Comparison of ENCODE assay signal across 14 cellular contexts in the genomic region with DNA sequence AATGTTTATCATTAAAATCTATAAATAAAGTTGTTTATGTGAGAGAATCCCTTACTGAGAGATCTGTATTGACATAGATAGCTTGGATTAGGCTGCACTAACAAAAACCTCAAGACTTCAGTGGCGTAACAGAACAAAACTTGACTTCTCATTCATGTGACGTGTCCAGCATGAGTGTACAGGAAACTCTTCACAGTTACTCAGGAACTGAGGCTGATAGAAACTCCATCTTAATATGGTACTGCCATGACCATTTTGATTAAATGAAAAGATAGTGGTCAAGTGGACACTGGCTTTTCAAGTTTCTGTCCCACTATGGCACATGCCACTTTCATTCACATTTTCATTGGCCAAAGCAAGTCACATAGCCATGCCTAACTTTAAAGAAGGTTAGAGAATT. TPM values are rescaled to one million over a fixed set of nuclear protein-coding genes. Genes with fewer than 3 reads are reported as not detected.
A peak's percentile ranks its signal among the peaks of the same experiment; 100 is the strongest.
DNase-seq lines count a peak whose midpoint lies in the region; ATAC-seq, FAIRE-seq and TF ChIP-seq lines count a peak whose summit lies in the region.
"Had no signal": no experiment of that assay in that cellular context is flagged by ENCODE, and none has a peak within 500 bp of the region (broad histone marks: within the 10 kb centered on the region; RNA-seq: fewer than 3 reads in every experiment).

No MANE protein-coding gene starts in this region.

- H3K4me2 ChIP-seq in endothelial cell of umbilical vein (ENCODE audit: insufficient read depth, low read length): peak overlapping the region; percentile 80

- dilution Hi-C loops in endothelial cell of umbilical vein (cut with MboI; ENCODE audit: extremely low pct_ligation_motif_present, low sequenced_read_pairs): no loop called here

- no peaks in the 10 kb centered on the region for H3K27me3 ChIP-seq in endothelial cell of umbilical vein (ENCODE audit: control insufficient read depth in 2 of 2, insufficient read depth in 2 of 2, low read length in 2 of 2)
- H3K27me3 ChIP-seq in H7 (ENCODE audit: control insufficient read depth, insufficient read depth, low read length): no peaks in the 10 kb centered on the region

- no peak for ATAC-seq in HG03159 (IDR thresholded peaks at IDR 0.05; ENCODE audit: unreplicated experiment)

- POLR2A ChIA-PET in endothelial cell of umbilical vein (lab: Charles Lee): interaction anchor here (1.8 kb wide), 1 partner anchor 61 kb away, joined by 7 read pairs; the partner anchor contains the start of gene KDM4A

- H3K9me1 ChIP-seq in endothelial cell of umbilical vein (replicated peaks; ENCODE audit: control insufficient read depth, extremely low read depth, insufficient read depth, low read length): no peaks in the 10 kb centered on the region

- TF ChIP-seq CTCF in endothelial cell of umbilical vein (IDR thresholded peaks at IDR 0.05; ENCODE audit: extremely low read depth in 1 of 2, insufficient read depth in 1 of 2, low read depth in 1 of 2, low read length in 2 of 2): no peak

- peak overlapping the region; percentile 93 for H3K27ac ChIP-seq in endothelial cell of umbilical vein (ENCODE audit: insufficient read depth, low read depth, low read length)

- FAIRE-seq in H54 (lab: Jason Lieb, UNC): peak; percentile 68
- no peak for FAIRE-seq in RCC 7860 (lab: Jason Lieb, UNC)
- FAIRE-seq in endothelial cell of umbilical vein (lab: Jason Lieb, UNC): peak; percentile 80
- FAIRE-seq: D721Med had no signal

- no peak overlapping the region for H2AFZ ChIP-seq in endothelial cell of umbilical vein (ENCODE audit: low read depth, low read length)

- CTCF ChIA-PET in endothelial cell of umbilical vein (lab: Charles Lee): interaction anchor here (0.6 to 1.6 kb wide), 6 partner anchors 52 to 326 kb away, joined by 3 to 9 read pairs (median 4); partner anchors contain the start of gene KDM4A

- H3K4me3 ChIP-seq in endothelial cell of umbilical vein (replicated peaks in 1 of 3; ENCODE audit: insufficient read depth in 1 of 3, low read depth in 1 of 3, low read length in 3 of 3) (peak overlapping the region in 1 of 3 experiments; percentile 2), H7 (ENCODE audit: insufficient read depth, low read depth, low read length) (no peak overlapping the region)

- H3K36me3 ChIP-seq in endothelial cell of umbilical vein (ENCODE audit: control insufficient read depth in 2 of 2, extremely low read depth in 1 of 2, insufficient read depth in 2 of 2, low read length in 2 of 2): no peaks in the 10 kb centered on the region
- no peaks in the 10 kb centered on the region; the same call in 1 of the 2 replicates for H3K36me3 ChIP-seq in H7 (replicated peaks; ENCODE audit: control insufficient read depth, insufficient read depth, low read length)

- intact Hi-C loops in endothelial cell of umbilical vein (cut with micrococcal nuclease): loop anchor here (1.0 to 5.0 kb wide), 4 partner anchors 235 to 504 kb away; partner anchors contain the start of gene IPO13

- H3K9ac ChIP-seq in endothelial cell of umbilical vein (replicated peaks; ENCODE audit: extremely low read depth, insufficient read depth, low read length): peak overlapping the region; percentile 55

- no peak for TF ChIP-seq POLR2A in H54 (IDR thresholded peaks at IDR 0.05; ENCODE audit: low read depth, low read length)
- no peak for TF ChIP-seq POLR2A in endothelial cell of umbilical vein (IDR thresholded peaks at IDR 0.05; ENCODE audit: low read depth, low read length)

- DNase-seq in H54 (ENCODE audit: insufficient read length, low spot score) (no peak), RCC 7860 (ENCODE audit: low spot score) (peak; percentile 63), endothelial cell of umbilical vein (ENCODE audit: low read depth, low spot score) (peak; percentile 80), pulmonary artery endothelial cell (ENCODE audit: low read depth, low spot score) (peak; percentile 74), NCI-H446 treated with DMSO at 0.1 percent for 48 hours (lab: John Stamatoyannopoulos, UW) (no peak), H7 (no peak), NCI-H345 (lab: John Stamatoyannopoulos, UW) (no peak)
- DNase-seq: activated T-cell treated with anti-CD3 and anti-CD28 coated beads, Interleukin-2, amount 50 U/mL, for 1 hour; central memory CD4-positive, alpha-beta T cell; head of caudate nucleus; midbrain; NCI-H774 had no signal

- H3K79me2 ChIP-seq in endothelial cell of umbilical vein (ENCODE audit: control insufficient read depth, insufficient read depth, low read length): peaks cover 47% of the 10 kb centered on the region

- no peaks in the 10 kb centered on the region for H4K20me1 ChIP-seq in endothelial cell of umbilical vein (replicated peaks; ENCODE audit: control insufficient read depth, extremely low read depth, insufficient read depth, low read length)

- peaks cover 49% of the 10 kb centered on the region for H3K4me1 ChIP-seq in endothelial cell of umbilical vein (ENCODE audit: control insufficient read depth, extremely low read depth, insufficient read depth, low read length)

- no TSS peak for BruUV-seq in endothelial cell of umbilical vein (replicated peaks; lab: Mats Ljungman, UMichigan)

- no peaks in the 10 kb centered on the region for H3K9me3 ChIP-seq in endothelial cell of umbilical vein (replicated peaks; ENCODE audit: control insufficient read depth, insufficient read depth, low read length)

TF ChIP-seq in endothelial cell of umbilical vein, 7 proteins besides CTCF, POLR2A, EP300 and RAD21:
- TF ChIP-seq EZH2 (IDR thresholded peaks at IDR 0.05; ENCODE audit: borderline replicate concordance, low read depth, low read length, severe bottlenecking) (no peak), JUN (IDR thresholded peaks at IDR 0.05; ENCODE audit: borderline replicate concordance, insufficient read depth, insufficient read length, low read depth) (peak; percentile 81), POLR2AphosphoS5 (IDR thresholded peaks at IDR 0.05; ENCODE audit: insufficient read depth, low read depth, low read length) (no peak), GATA2 (IDR thresholded peaks at IDR 0.05; ENCODE audit: insufficient read depth, insufficient read length, low read depth, low read length) (peak; percentile 94), FOS (IDR thresholded peaks at IDR 0.05; ENCODE audit: borderline replicate concordance, insufficient read depth, low read length) (peak; percentile 79), MYC (IDR thresholded peaks at IDR 0.05; ENCODE audit: low read depth, low read length) (no peak)
- TF ChIP-seq, protein P1, sequence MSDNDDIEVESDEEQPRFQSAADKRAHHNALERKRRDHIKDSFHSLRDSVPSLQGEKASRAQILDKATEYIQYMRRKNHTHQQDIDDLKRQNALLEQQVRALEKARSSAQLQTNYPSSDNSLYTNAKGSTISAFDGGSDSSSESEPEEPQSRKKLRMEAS (IDR thresholded peaks at IDR 0.05; ENCODE audit: insufficient read depth, insufficient read length): no peak
TF ChIP-seq in endothelial cell of umbilical vein: peak in this region for 3.

RNA-seq across cellular contexts. Expression of gene ST3GAL3, which starts 3.7 kb away (rescaled TPM):
- total RNA-seq in endothelial cell of umbilical vein: 27.9 and 35.8 TPM in 2 replicates
- polyA plus RNA-seq in endothelial cell of umbilical vein: 14.3 TPM in 2 replicates
- polyA plus RNA-seq in endothelial cell of umbilical vein (2011; cell fraction: cytosol; rRNA removed): 15.9 and 17.4 TPM in 2 replicates
- polyA plus RNA-seq in endothelial cell of umbilical vein (2011; cell fraction: nucleus; rRNA removed): 33.3 and 34.6 TPM in 2 replicates
- 13.7 and 14.9 TPM in 2 replicates for polyA plus RNA-seq in endothelial cell of umbilical vein (2012)
- 28.5 and 34.0 TPM in 2 replicates for polyA minus RNA-seq in endothelial cell of umbilical vein
- polyA minus RNA-seq in endothelial cell of umbilical vein (2011; cell fraction: cytosol; rRNA and poly(A)+ RNA removed): 6.5 TPM
- polyA minus RNA-seq in endothelial cell of umbilical vein (2011; cell fraction: nucleus; rRNA and poly(A)+ RNA removed): 33.9 and 46.2 TPM in 2 replicates
- 12.7 and 17.1 TPM in 2 replicates for total RNA-seq in pulmonary artery endothelial cell
- total RNA-seq in H7 (2014; rRNA removed; shearing (Covaris generic)): 18.8 and 19.8 TPM in 2 replicates

Comparison
In these comparisons a context has a peak if more than half of its experiments do, and no peak if none do; other contexts are left out.
1. DNase-seq: peak in RCC 7860 (single experiment), endothelial cell of umbilical vein (single experiment) and pulmonary artery endothelial cell (single experiment); none in H54 (single experiment), NCI-H446 treated with DMSO at 0.1 percent for 48 hours (single experiment), H7 (single experiment) and NCI-H345 (single experiment).